Comparison of ENCODE assay signal across 12 cellular contexts in genomic region chr16:11698271-11698689, GRCh38. TPM values are rescaled to one million over a fixed set of nuclear protein-coding genes. Genes with fewer than 3 reads are reported as not detected.
A peak's percentile ranks its signal among the peaks of the same experiment; 100 is the strongest.
DNase-seq lines count a peak whose midpoint lies in the region; ATAC-seq, FAIRE-seq and TF ChIP-seq lines count a peak whose summit lies in the region.
"Had no signal": no experiment of that assay in that cellular context is flagged by ENCODE, and none has a peak within 500 bp of the region (broad histone marks: within the 10 kb centered on the region; RNA-seq: fewer than 3 reads in every experiment).

No MANE protein-coding gene starts in this region.

- DNase-seq in MCF 10A (ENCODE audit: unreplicated experiment) (peak; percentile 19), breast epithelium (ENCODE audit: low spot score in 2 of 2) (no peak), endodermal cell (no peak), GM12891 (ENCODE audit: insufficient read length, low spot score) (no peak), DMS153 treated with DMSO at 0.1 percent for 48 hours (lab: John Stamatoyannopoulos, UW; ENCODE audit: unreplicated experiment) (no peak), NCI-H146 (lab: John Stamatoyannopoulos, UW) (no peak)
- no peak for DNase-seq in stimulated activated naive CD8-positive, alpha-beta T cell treated with anti-CD3 and anti-CD28 coated beads, Interleukin-15, Interleukin-2, amounts not matched to agents 100 U/mL and 50 U/mL, for 24 hours
- DNase-seq: Caco-2, SJCRH30 had no signal

- no peak overlapping the region for H3K27ac ChIP-seq in breast epithelium
- H3K27ac ChIP-seq in VCaP, result no peak overlapping the region
- no peak overlapping the region for H3K27ac ChIP-seq in endodermal cell (ENCODE audit: low read depth, low read length)
- H3K27ac ChIP-seq: SJCRH30 had no signal

- 85 to 90% methylated on average over 3 to 7 of the region's 7 CpGs for WGBS in endodermal cell (ENCODE audit: insufficient coverage in 1 of 2, insufficient read length in 1 of 2), 2 experiments

- intact Hi-C loops in MCF 10A (cut with micrococcal nuclease), result no loop called here
- intact Hi-C loops in breast epithelium (cut with DNase I; ENCODE audit: low total_unique reads), result no loop called here

- H3K36me3 Mint-ChIP-seq in MCF 10A (ENCODE audit: insufficient read depth, unreplicated experiment), result peaks cover 71% of the 10 kb centered on the region
- H3K36me3 Mint-ChIP-seq in endodermal cell (ENCODE audit: low read depth), result peaks cover 51% of the 10 kb centered on the region

- no TSS peak for BruUV-seq in MCF 10A (replicated peaks; lab: Mats Ljungman, UMichigan)

- H3K4me3 Mint-ChIP-seq in MCF 10A (ENCODE audit: unreplicated experiment), result no peak overlapping the region
- H3K4me3 Mint-ChIP-seq in endodermal cell, result no peak overlapping the region
- H3K4me3 Mint-ChIP-seq: dendritic cell treated with granulocyte-macrophage colony-stimulating factor and Interleukin-4, amounts not matched to agents 40 ng/mL and 50 ng/mL, for 4 days had no signal

- no peak overlapping the region for H3K9ac ChIP-seq in endodermal cell (ENCODE audit: extremely low read depth, low read length, poor library complexity, severe bottlenecking)

- H3K36me3 ChIP-seq in breast epithelium (peaks cover 10% of the 10 kb centered on the region), endodermal cell (ENCODE audit: control insufficient read depth, insufficient read depth, low read length) (peaks cover 65% of the 10 kb centered on the region)

- CTCF ChIA-PET in MCF 10A (lab: Yijun Ruan, JAX), result interaction anchor here (0.6 to 1.7 kb wide), 7 partner anchors 13 to 302 kb away, joined by 3 to 8 read pairs (median 4); no protein-coding TSS in a partner anchor

- no peaks in the 10 kb centered on the region for H3K4me1 ChIP-seq in breast epithelium
- H3K4me1 ChIP-seq in endodermal cell (ENCODE audit: control insufficient read depth, insufficient read depth, low read length), result no peaks in the 10 kb centered on the region
- H3K4me1 ChIP-seq: SJCRH30 had no signal

- ATAC-seq in stimulated activated naive CD8-positive, alpha-beta T cell treated with anti-CD3 and anti-CD28 coated beads, Interleukin-15, Interleukin-2, amounts not matched to agents 100 U/mL and 50 U/mL, for 24 hours, result peak; percentile 79

- H3K9me3 ChIP-seq in breast epithelium (no peaks in the 10 kb centered on the region), endodermal cell (ENCODE audit: control insufficient read depth, low read length) (no peaks in the 10 kb centered on the region)
- H3K9me3 ChIP-seq: Caco-2, SJCRH30 had no signal

- H3K4me1 Mint-ChIP-seq in MCF 10A (ENCODE audit: insufficient read depth, unreplicated experiment) (peaks cover 6% of the 10 kb centered on the region), endodermal cell (peaks cover 6% of the 10 kb centered on the region)

- no peak for TF ChIP-seq POLR2A in breast epithelium (IDR thresholded peaks at IDR 0.05)
- TF ChIP-seq POLR2A in GM12891 (IDR thresholded peaks at IDR 0.05; ENCODE audit: low read depth, low read length), result no peak

- POLR2A ChIA-PET in MCF 10A (lab: Yijun Ruan, JAX), result no interaction called here

- no peak for FAIRE-seq in GM12891 (lab: Jason Lieb, UNC)

- H3K27me3 ChIP-seq in breast epithelium (no peaks in the 10 kb centered on the region), endodermal cell (ENCODE audit: control insufficient read depth, insufficient read depth, low read length, poor library complexity, severe bottlenecking) (no peaks in the 10 kb centered on the region)
- H3K27me3 ChIP-seq: SJCRH30 had no signal

- TF ChIP-seq CTCF in MCF 10A (IDR thresholded peaks at IDR 0.05; ENCODE audit: unreplicated experiment) (no peak), breast epithelium (IDR thresholded peaks at IDR 0.05) (no peak), VCaP (conservative IDR thresholded peaks at IDR 0.05) (peak; percentile 29), endodermal cell (conservative IDR thresholded peaks at IDR 0.05) (peak; percentile 17)

- H3K9me3 Mint-ChIP-seq in MCF 10A (ENCODE audit: unreplicated experiment) (no peaks in the 10 kb centered on the region), endodermal cell (no peaks in the 10 kb centered on the region)
- H3K9me3 Mint-ChIP-seq: dendritic cell treated with granulocyte-macrophage colony-stimulating factor and Interleukin-4, amounts not matched to agents 40 ng/mL and 50 ng/mL, for 4 days had no signal

- H3K27me3 Mint-ChIP-seq in MCF 10A (ENCODE audit: insufficient read depth, unreplicated experiment), result no peaks in the 10 kb centered on the region
- no peaks in the 10 kb centered on the region for H3K27me3 Mint-ChIP-seq in endodermal cell (ENCODE audit: insufficient read depth)
- H3K27me3 Mint-ChIP-seq: dendritic cell treated with granulocyte-macrophage colony-stimulating factor and Interleukin-4, amounts not matched to agents 40 ng/mL and 50 ng/mL, for 4 days had no signal

- no peak overlapping the region for H3K4me3 ChIP-seq in breast epithelium
- H3K4me3 ChIP-seq in endodermal cell (ENCODE audit: low read length), result no peak overlapping the region
- H3K4me3 ChIP-seq: lung, SJCRH30 had no signal

- H3K27ac Mint-ChIP-seq in MCF 10A (ENCODE audit: low read depth, unreplicated experiment), result peak overlapping the region; percentile 49
- H3K27ac Mint-ChIP-seq in endodermal cell, result peak overlapping the region; percentile 23
- H3K27ac Mint-ChIP-seq: dendritic cell treated with granulocyte-macrophage colony-stimulating factor and Interleukin-4, amounts not matched to agents 40 ng/mL and 50 ng/mL, for 4 days had no signal

TF ChIP-seq in GM12891, 5 proteins besides CTCF, POLR2A, EP300 and RAD21:
- no peak for TF ChIP-seq SPI1 (IDR thresholded peaks at IDR 0.05; ENCODE audit: low read depth, low read length)
- TF ChIP-seq POLR2AphosphoS5 (IDR thresholded peaks at IDR 0.05; ENCODE audit: low read depth, low read length), result no peak
- no peak for TF ChIP-seq POU2F2 (IDR thresholded peaks at IDR 0.05; ENCODE audit: low read depth, low read length)
- TF ChIP-seq PAX5 (IDR thresholded peaks at IDR 0.05; ENCODE audit: insufficient read depth, low read length, severe bottlenecking), result no peak
- no peak for TF ChIP-seq TAF1 (IDR thresholded peaks at IDR 0.05; ENCODE audit: low read depth, low read length)

RNA-seq across cellular contexts. Expression of gene SNN, which starts 30.0 kb away (rescaled TPM):
- total RNA-seq in MCF 10A (2022) (1.9 and 5.8 TPM in 2 replicates), breast epithelium (10 to 100 TPM; 16.4 to 68.3 (median 18.7) TPM), endodermal cell (10 to 100 TPM; 28.9 to 35.1 TPM)
- 78.9 TPM for polyA plus RNA-seq in endodermal cell (2013, experiment 1 of 2)
- polyA plus RNA-seq in endodermal cell (2013, experiment 2 of 2), result 66.8 TPM
- polyA plus RNA-seq in GM12891 (2012; ENCODE audit: low read depth, missing spikeins), result 38.7 TPM

RNA-seq across cellular contexts. Expression of gene TXNDC11, which starts 44.4 kb away (rescaled TPM):
- total RNA-seq in MCF 10A (2022), result 38.2 and 43.7 TPM in 2 replicates
- 10 to 100 TPM; 38.6 to 53.7 (median 47.9) TPM for total RNA-seq in breast epithelium
- total RNA-seq in endodermal cell, result 10 to 100 TPM; 16.4 to 20.8 TPM
- 13.2 TPM for polyA plus RNA-seq in endodermal cell (2013, experiment 1 of 2)
- polyA plus RNA-seq in endodermal cell (2013, experiment 2 of 2), result 13.6 TPM
- 31.7 TPM for polyA plus RNA-seq in GM12891 (2012; ENCODE audit: low read depth, missing spikeins)

Comparison
In these comparisons a context has a peak if more than half of its experiments do, and no peak if none do; other contexts are left out.
1. CTCF ChIP-seq: peak in VCaP (single experiment) and endodermal cell (single experiment); none in MCF 10A (single experiment) and breast epithelium (0 of 3).